ENCODE assay signal across 13 cellular contexts in the genomic region with DNA sequence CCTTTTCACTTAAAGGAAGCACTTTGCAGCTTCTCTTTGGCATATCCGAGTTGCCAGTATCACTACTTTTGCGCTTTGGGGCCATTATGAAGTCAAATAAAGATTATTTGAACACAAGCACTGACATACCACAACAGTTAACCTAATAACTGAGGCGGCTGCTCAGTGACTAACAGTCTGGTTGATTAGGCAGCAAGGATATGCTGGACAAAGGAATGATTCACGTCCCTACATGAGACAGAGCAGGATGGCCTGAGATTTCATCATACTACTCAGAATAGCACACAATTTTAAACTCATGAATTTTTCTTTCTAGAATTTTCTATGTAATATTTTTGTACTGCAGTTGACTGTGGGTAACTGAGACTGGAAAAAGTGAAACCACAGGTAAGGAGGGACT. TPM values are rescaled to one million over a fixed set of nuclear protein-coding genes. Genes with fewer than 3 reads are reported as not detected.
DNase-seq lines count a peak whose midpoint lies in the region; ATAC-seq and TF ChIP-seq lines count a peak whose summit lies in the region.
"Had no signal": no experiment of that assay in that cellular context is flagged by ENCODE, and none has a peak within 500 bp of the region (broad histone marks: within the 10 kb centered on the region; RNA-seq: fewer than 3 reads in every experiment).

No MANE protein-coding gene starts in this region.

- no peak for TF ChIP-seq POLR2A in transverse colon (IDR thresholded peaks at IDR 0.05)

- H3K9ac ChIP-seq in GM23248 = peak overlapping the region; percentile 77

- peak overlapping the region; percentile 34 for H2AFZ ChIP-seq in GM23248

- no peaks in the 10 kb centered on the region for H3K79me2 ChIP-seq in GM23248 (ENCODE audit: insufficient read depth)

- H3F3A ChIP-seq in GM23248 (ENCODE audit: insufficient read depth) = peaks cover 72% of the 10 kb centered on the region

- H3K4me2 ChIP-seq in GM23248 (ENCODE audit: unreplicated experiment) = peak overlapping the region; percentile 70

- in situ Hi-C loops in GM23248 (cut with MboI) = no loop called here
- in situ Hi-C loops in transverse colon (cut with MboI; ENCODE audit: low pct_ligation_motif_present in 1 of 4, low pct_unique_long_range_greater_than_20kb in 1 of 4, low sequenced_read_pairs in 3 of 4) = no loop called here

- peak overlapping the region; percentile 98 for H3K27ac ChIP-seq in GM23248
- H3K27ac ChIP-seq in RWPE2 (ENCODE audit: poor library complexity, severe bottlenecking) = peak overlapping the region; percentile 89
- H3K27ac ChIP-seq in transverse colon = no peak overlapping the region
- H3K27ac ChIP-seq: Peyer's patch had no signal

- no peak for TF ChIP-seq EP300 in transverse colon (IDR thresholded peaks at IDR 0.05; ENCODE audit: low read depth)

- DNase-seq in GM23248 = peak; percentile 98
- peak; percentile 63 for DNase-seq in RWPE2 (ENCODE audit: low spot score)
- DNase-seq in fibroblast of gingiva (ENCODE audit: low read depth) = peak; percentile 85
- DNase-seq in renal cortical epithelial cell (ENCODE audit: low read depth) = peak; percentile 95
- no peak for DNase-seq in Ammon's horn (ENCODE audit: low spot score)
- DNase-seq in NCI-H510A treated with DMSO at 0.1 percent for 48 hours (lab: John Stamatoyannopoulos, UW) = no peak
- DNase-seq in transverse colon = no peak
- DNase-seq: activated CD4-positive, alpha-beta T cell treated with anti-CD3 and anti-CD28 coated beads for 1 hour; activated naive CD4-positive, alpha-beta T cell treated with anti-CD3 and anti-CD28 coated beads for 36 hours; endodermal cell; Peyer's patch had no signal

- ATAC-seq in RWPE2 (ENCODE audit: low read depth) (peak; percentile 97), GM18517 (IDR thresholded peaks at IDR 0.05; ENCODE audit: unreplicated experiment) (no peak)
- ATAC-seq: left lobe of liver had no signal

- H3K36me3 ChIP-seq in GM23248 (ENCODE audit: low read depth) (no peaks in the 10 kb centered on the region), RWPE2 (ENCODE audit: low read depth) (no peaks in the 10 kb centered on the region), transverse colon (no peaks in the 10 kb centered on the region)
- H3K36me3 ChIP-seq: Peyer's patch had no signal

- no peak for TF ChIP-seq CTCF in RWPE2 (IDR thresholded peaks at IDR 0.05; ENCODE audit: poor library complexity, severe bottlenecking)
- TF ChIP-seq CTCF in transverse colon (IDR thresholded peaks at IDR 0.05) = no peak

- 2% methylated on average over 4 of the region's 4 CpGs for WGBS in GM23248 (ENCODE audit: low coverage in 1 of 2, low lambda C conversion rate in 2 of 2, missing lambda C conversion rate in 2 of 2), 2 experiments
- WGBS in transverse colon (ENCODE audit: low coverage in 1 of 2), 2 donors = 47 to 69% methylated on average over 3 to 4 of the region's 4 CpGs

- peak overlapping the region; percentile 29 for H3K4me3 ChIP-seq in GM23248
- no peak overlapping the region for H3K4me3 ChIP-seq in RWPE2 (ENCODE audit: severe bottlenecking)
- no peak overlapping the region for H3K4me3 ChIP-seq in transverse colon
- H3K4me3 ChIP-seq: Peyer's patch had no signal

- intact Hi-C loops in transverse colon (cut with DNase I; ENCODE audit: low total_unique reads) = no loop called here

- peaks cover 71% of the 10 kb centered on the region for H3K4me1 ChIP-seq in GM23248 (ENCODE audit: insufficient read depth)
- H3K4me1 ChIP-seq in RWPE2 (ENCODE audit: insufficient read depth, poor library complexity, severe bottlenecking) = peaks cover 45% of the 10 kb centered on the region
- no peaks in the 10 kb centered on the region for H3K4me1 ChIP-seq in transverse colon
- H3K4me1 ChIP-seq: Peyer's patch had no signal

- H3K9me3 ChIP-seq in GM23248 (ENCODE audit: low read depth) (no peaks in the 10 kb centered on the region), RWPE2 (ENCODE audit: severe bottlenecking) (no peaks in the 10 kb centered on the region), transverse colon (no peaks in the 10 kb centered on the region)
- H3K9me3 ChIP-seq: Peyer's patch had no signal

- no peaks in the 10 kb centered on the region for H3K27me3 ChIP-seq in GM23248 (replicated peaks; ENCODE audit: insufficient read depth)
- no peaks in the 10 kb centered on the region for H3K27me3 ChIP-seq in RWPE2 (ENCODE audit: insufficient read depth, poor library complexity, severe bottlenecking)
- H3K27me3 ChIP-seq in transverse colon = no peaks in the 10 kb centered on the region
- H3K27me3 ChIP-seq: Peyer's patch had no signal

- no peaks in the 10 kb centered on the region for H3K9me2 ChIP-seq in GM23248 (ENCODE audit: insufficient read depth)

- no peaks in the 10 kb centered on the region for H4K20me1 ChIP-seq in GM23248 (ENCODE audit: insufficient read depth)

RNA-seq across cellular contexts. Expression of a gene that starts 56.9 kb away (rescaled TPM):
- total RNA-seq in GM23248 (2014; rRNA removed; shearing (Covaris generic)) = 2.5 and 5.6 TPM in 2 replicates
- polyA plus RNA-seq in GM23248 (2016; fragmentation: Nextera tagmentation; extraction: Ambion mirVana) = 3.7 and 5.7 TPM in 2 replicates
- 0.99 and 5.2 TPM in 2 replicates for total RNA-seq in renal cortical epithelial cell
- total RNA-seq in transverse colon = under 1 TPM in 3 of 4 donors, not detected in 1; 0.20 to 0.79 (median 0.41) TPM

Comparison
In these comparisons a context has a peak if more than half of its experiments do, and no peak if none do; other contexts are left out.
1. DNase-seq: peak in GM23248 (single experiment), RWPE2 (single experiment), fibroblast of gingiva (single experiment) and renal cortical epithelial cell (single experiment); none in Ammon's horn (single experiment), NCI-H510A treated with DMSO at 0.1 percent for 48 hours (single experiment) and transverse colon (single experiment).
2. H3K27ac ChIP-seq: peak in GM23248 (single experiment) and RWPE2 (single experiment); none in transverse colon (0 of 4).